22 cellular contexts compared by ENCODE assay signal in the genomic region with DNA sequence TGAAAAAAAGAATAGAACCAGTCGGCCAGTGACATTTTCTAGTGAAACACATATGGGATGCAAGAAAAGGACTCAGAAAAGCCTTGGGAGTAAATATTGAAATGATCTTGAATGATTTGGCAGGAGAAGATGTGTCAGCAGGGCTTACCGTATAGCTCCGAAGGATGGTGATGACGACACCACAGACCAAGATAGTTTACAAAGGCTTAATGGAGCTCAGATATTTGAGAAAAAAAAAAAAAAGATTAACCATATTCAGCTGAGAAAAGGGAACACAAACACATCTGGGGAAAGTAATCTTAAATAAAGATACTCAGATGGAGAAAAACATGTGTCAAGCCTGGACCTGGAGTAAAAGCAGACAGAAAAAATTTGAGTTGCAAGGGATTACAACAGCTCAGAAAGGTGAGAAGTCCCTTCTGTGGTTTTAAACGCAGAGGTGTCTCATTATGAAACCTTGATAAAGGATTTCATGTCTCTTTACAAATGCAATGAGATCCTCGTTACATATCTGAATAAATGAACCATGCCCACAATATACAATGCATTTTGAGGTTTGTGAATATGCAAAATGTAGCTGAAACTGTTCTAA. TPM values are rescaled to one million over a fixed set of nuclear protein-coding genes. Genes with fewer than 3 reads are reported as not detected.
DNase-seq lines count a peak whose midpoint lies in the region; ATAC-seq, FAIRE-seq and TF ChIP-seq lines count a peak whose summit lies in the region.
"Had no signal": no experiment of that assay in that cellular context is flagged by ENCODE, and none has a peak within 500 bp of the region (broad histone marks: within the 10 kb centered on the region; RNA-seq: fewer than 3 reads in every experiment).

No MANE protein-coding gene starts in this region.

- no peak overlapping the region for H3K9ac ChIP-seq in GM12878 (ENCODE audit: control insufficient read depth, insufficient read depth, low read length)

- no TSS peak for BruUV-seq in GM12878 (replicated peaks; lab: Mats Ljungman, UMichigan)

- DNase-seq in DMS 273 (lab: John Stamatoyannopoulos, UW; ENCODE audit: unreplicated experiment) (peak; percentile 18), DMS 273 treated with DMSO at 0.1 percent for 48 hours (lab: John Stamatoyannopoulos, UW) (no peak), GM12878 (ENCODE audit: low read depth, low spot score) (no peak), right atrium auricular region (ENCODE audit: low spot score) (no peak), globus pallidus (ENCODE audit: low spot score) (no peak), medulla oblongata (ENCODE audit: extremely low spot score) (no peak)
- DNase-seq: activated CD4-positive, CD25-positive, alpha-beta regulatory T cell treated with anti-CD3 and anti-CD28 coated beads, Interleukin-2, amount 50 U/mL, for 72 hours; activated naive CD8-positive, alpha-beta T cell treated with anti-CD3 and anti-CD28 coated beads, Interleukin-2, amount 10 ng/mL, durations not matched to agents 7 days and 5 days; brain microvascular endothelial cell; COR-L47; foreskin keratinocyte; GOT3; NCI-H2227 treated with DMSO at 0.1 percent for 48 hours; stimulated activated CD4-positive, alpha-beta T cell treated with anti-CD3 and anti-CD28 coated beads, Interleukin-12 subunit alpha, Interleukin-12 subunit beta, amount 100 ng/mL, for 4 hours had no signal

- CTCF ChIA-PET in GM12878 (lab: Yijun Ruan, JAX) = interaction anchor here (1.4 kb wide), 1 partner anchor 8 kb away, joined by 5 read pairs; no protein-coding TSS in a partner anchor

- POLR2A ChIA-PET in GM12878 (lab: Charles Lee) = no interaction called here

- H2AFZ ChIP-seq in GM12878 (ENCODE audit: control insufficient read depth, low read depth, low read length) = no peak overlapping the region

- no peaks in the 10 kb centered on the region for H3K36me3 ChIP-seq in GM12878 (ENCODE audit: control insufficient read depth in 2 of 2, insufficient read depth in 2 of 2, low read length in 1 of 2)
- no peaks in the 10 kb centered on the region for H3K36me3 ChIP-seq in right atrium auricular region
- H3K36me3 ChIP-seq: brain microvascular endothelial cell, tibial nerve had no signal

- H3K4me2 ChIP-seq in GM12878 (ENCODE audit: control insufficient read depth, insufficient read depth) = no peak overlapping the region

- in situ Hi-C loops in GM12878 (cut with MboI) = no loop called here

- peak; percentile 80 for ATAC-seq in GM18868 (IDR thresholded peaks at IDR 0.05; ENCODE audit: unreplicated experiment)
- ATAC-seq in HG03442 (IDR thresholded peaks at IDR 0.05; ENCODE audit: unreplicated experiment) = peak; percentile 67
- peak; percentile 70 for ATAC-seq in GM12878
- ATAC-seq: foreskin keratinocyte had no signal

- no peak for TF ChIP-seq EP300 in GM12878 (IDR thresholded peaks at IDR 0.05; ENCODE audit: borderline replicate concordance in 1 of 2, control insufficient read depth in 1 of 2, low read depth in 2 of 2, low read length in 2 of 2)

- 61% methylated on average over 6 of the region's 6 CpGs for WGBS in GM12878 (ENCODE audit: insufficient coverage, insufficient replicate concordance, low lambda C conversion rate, missing lambda C conversion rate)

- H3K27ac ChIP-seq in GM12878 (ENCODE audit: control insufficient read depth, insufficient read depth) (no peak overlapping the region), right atrium auricular region (no peak overlapping the region)
- H3K27ac ChIP-seq: 22Rv1, brain microvascular endothelial cell, coronary artery, foreskin keratinocyte, RWPE1, tibial nerve had no signal

- H3K79me2 ChIP-seq in GM12878 (ENCODE audit: control insufficient read depth, insufficient read depth, low read length) = no peaks in the 10 kb centered on the region

- RAD21 ChIA-PET in GM12878 (lab: Charles Lee; ENCODE audit: unreplicated experiment) = no interaction called here

- no peak for TF ChIP-seq POLR2A in GM12878 (IDR thresholded peaks at IDR 0.05; ENCODE audit: low read depth, low read length)

- no peaks in the 10 kb centered on the region for H3K9me3 ChIP-seq in GM12878 (replicated peaks; ENCODE audit: control insufficient read depth, insufficient read depth, low read length)
- H3K9me3 ChIP-seq in right atrium auricular region = no peaks in the 10 kb centered on the region
- H3K9me3 ChIP-seq: tibial nerve had no signal

- peaks cover 0 to 4% of the 10 kb centered on the region in 2 experiments; a peak in 2 of 4 replicates for H3K27me3 ChIP-seq in GM12878 (replicated peaks in 1 of 2; ENCODE audit: control insufficient read depth in 2 of 2, insufficient read depth in 2 of 2, low read length in 1 of 2)
- no peaks in the 10 kb centered on the region for H3K27me3 ChIP-seq in right atrium auricular region
- H3K27me3 ChIP-seq: brain microvascular endothelial cell, tibial nerve had no signal

- no peak for FAIRE-seq in GM12878 (lab: Jason Lieb, UNC)
- FAIRE-seq: endothelial cell of umbilical vein, HTR-8/SVneo had no signal

- intact Hi-C loops in GM12878 (cut with micrococcal nuclease; ENCODE audit: unreplicated experiment) = no loop called here

- no peaks in the 10 kb centered on the region for H4K20me1 ChIP-seq in GM12878 (ENCODE audit: control insufficient read depth, insufficient read depth)

- TF ChIP-seq CTCF in GM12878 (IDR thresholded peaks at IDR 0.05 in 2 of 3, conservative IDR thresholded peaks at IDR 0.05 in 1 of 3; ENCODE audit: control insufficient read depth in 2 of 3, extremely low read depth in 1 of 3, insufficient read depth in 1 of 3, low read depth in 3 of 3, low read length in 3 of 3) (no peak), right atrium auricular region (IDR thresholded peaks at IDR 0.05) (no peak)

- no peak overlapping the region for H3K4me3 ChIP-seq in GM12878
- no peak overlapping the region for H3K4me3 ChIP-seq in right atrium auricular region
- H3K4me3 ChIP-seq: coronary artery, tibial nerve had no signal

- no peaks in the 10 kb centered on the region for H3K4me1 ChIP-seq in GM12878 (ENCODE audit: control insufficient read depth, insufficient read depth, low read length)
- H3K4me1 ChIP-seq in right atrium auricular region = no peaks in the 10 kb centered on the region
- H3K4me1 ChIP-seq: foreskin keratinocyte, tibial nerve had no signal

- SMC1A ChIA-PET in GM12878 (lab: Charles Lee; ENCODE audit: uncharacterized antibody, unreplicated experiment) = interaction anchor here (0.6 to 1.2 kb wide), 4 partner anchors 13 to 1549 kb away, joined by 3 to 4 read pairs (median 4); no protein-coding TSS in a partner anchor

- TF ChIP-seq RAD21 in GM12878 (IDR thresholded peaks at IDR 0.05; ENCODE audit: insufficient read depth, low read depth, low read length) = no peak

RNA-seq across cellular contexts. Expression of a gene that starts 36.0 kb away (rescaled TPM):
- total RNA-seq in GM12878 (2013; cell fraction: nucleolus; rRNA removed) = 12.7 and 14.2 TPM in 2 replicates
- total RNA-seq in GM12878 (2014; rRNA removed) = 15.6 and 20.9 TPM in 2 replicates
- total RNA-seq in GM12878 (2014; rRNA removed; fragmentation: Illumina TruSeq; extraction: Trizol) = 9.2 and 10.2 TPM in 2 replicates
- 6.9 and 8.4 TPM in 2 replicates for total RNA-seq in GM12878 (2021)
- polyA plus RNA-seq in GM12878 (2011; ENCODE audit: low read depth) = 7.8 TPM
- polyA plus RNA-seq in GM12878 (2011; rRNA removed) = 5.8 and 7.7 TPM in 2 replicates
- 2.0 and 2.5 TPM in 2 replicates for polyA plus RNA-seq in GM12878 (2011; cell fraction: cytosol; rRNA removed)
- polyA plus RNA-seq in GM12878 (2011; cell fraction: nucleus; rRNA removed) = 2.0 and 2.1 TPM in 2 replicates
- 11.1 and 18.0 TPM in 2 replicates for polyA plus RNA-seq in GM12878 (2012)
- polyA plus RNA-seq in GM12878 (2014; fragmentation: Illumina TruSeq; extraction: Trizol) = 7.2 and 7.9 TPM in 2 replicates
- 1 to 10 TPM; 4.5 to 5.0 TPM for polyA plus RNA-seq in GM12878 (2014; fragmentation: Nextera tagmentation; extraction: Ambion mirVana)
- 9.4 and 13.3 TPM in 2 replicates for polyA plus RNA-seq in GM12878 (2014; rRNA removed)
- polyA plus RNA-seq in GM12878 (2016; fragmentation: Nextera tagmentation; extraction: Ambion mirVana) = 10 to 100 TPM; 17.6 to 19.1 TPM
- polyA minus RNA-seq in GM12878 (2011; rRNA and poly(A)+ RNA removed) = 2.0 and 2.1 TPM in 2 replicates
- 1.2 TPM in 2 replicates for polyA minus RNA-seq in GM12878 (2011; cell fraction: cytosol; rRNA and poly(A)+ RNA removed)
- polyA minus RNA-seq in GM12878 (2011; cell fraction: nucleus; rRNA and poly(A)+ RNA removed) = 3.6 and 4.1 TPM in 2 replicates
- total RNA-seq in right atrium auricular region = 10 to 100 TPM; 60.2 to 100.0 TPM

RNA-seq across cellular contexts. Expression of a gene that starts 36.2 kb away (rescaled TPM):
- 34.4 and 36.4 TPM in 2 replicates for total RNA-seq in GM12878 (2013; cell fraction: nucleolus; rRNA removed)
- total RNA-seq in GM12878 (2014; rRNA removed) (28.2 and 35.2 TPM in 2 replicates), GM12878 (2014; rRNA removed; fragmentation: Illumina TruSeq; extraction: Trizol) (47.0 and 47.7 TPM in 2 replicates), GM12878 (2021) (22.1 and 22.9 TPM in 2 replicates), right atrium auricular region (10 to 100 TPM; 23.3 to 28.9 TPM)
- polyA plus RNA-seq in GM12878 (2011; ENCODE audit: low read depth) = 5.1 TPM
- polyA plus RNA-seq in GM12878 (2011; rRNA removed) (13.0 and 26.9 TPM in 2 replicates), GM12878 (2014; fragmentation: Illumina TruSeq; extraction: Trizol) (45.8 and 50.9 TPM in 2 replicates), GM12878 (2014; fragmentation: Nextera tagmentation; extraction: Ambion mirVana) (10 to 100 TPM; 16.5 to 22.7 TPM), GM12878 (2014; rRNA removed) (11.9 and 16.4 TPM in 2 replicates), GM12878 (2016; fragmentation: Nextera tagmentation; extraction: Ambion mirVana) (10 to 100 TPM; 25.4 to 35.9 TPM)
- 5.1 and 6.3 TPM in 2 replicates for polyA plus RNA-seq in GM12878 (2011; cell fraction: cytosol; rRNA removed)
- 5.1 and 5.9 TPM in 2 replicates for polyA plus RNA-seq in GM12878 (2011; cell fraction: nucleus; rRNA removed)
- polyA plus RNA-seq in GM12878 (2012) = 9.1 and 11.7 TPM in 2 replicates
- 7.1 and 12.7 TPM in 2 replicates for polyA minus RNA-seq in GM12878 (2011; rRNA and poly(A)+ RNA removed)
- 6.7 and 7.7 TPM in 2 replicates for polyA minus RNA-seq in GM12878 (2011; cell fraction: cytosol; rRNA and poly(A)+ RNA removed)
- 11.7 and 18.7 TPM in 2 replicates for polyA minus RNA-seq in GM12878 (2011; cell fraction: nucleus; rRNA and poly(A)+ RNA removed)
